ENCODE assay signal across 11 cellular contexts in the genomic region with DNA sequence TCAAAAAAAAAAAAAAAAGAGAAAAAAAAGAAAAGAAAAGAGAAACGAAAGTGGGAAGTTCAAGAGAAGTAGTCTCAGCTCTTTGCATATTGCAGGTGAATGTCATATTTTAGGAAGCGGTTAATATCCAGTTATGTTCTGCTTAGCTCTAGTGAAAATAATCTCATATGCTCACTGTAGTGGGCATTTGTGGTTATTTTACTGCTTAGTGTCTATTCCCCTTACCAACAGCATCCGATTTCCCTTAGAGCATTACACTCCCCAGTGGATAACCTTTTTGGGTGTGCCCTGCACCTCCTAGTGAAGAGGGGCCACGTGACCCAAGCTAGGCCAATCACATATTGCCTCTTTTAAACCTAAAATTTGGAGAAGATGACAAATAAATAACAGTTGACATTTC.
DNase-seq lines count a peak whose midpoint lies in the region; ATAC-seq and TF ChIP-seq lines count a peak whose summit lies in the region.
"Had no signal": no experiment of that assay in that cellular context is flagged by ENCODE, and none has a peak within 500 bp of the region (broad histone marks: within the 10 kb centered on the region; RNA-seq: fewer than 3 reads in every experiment).

No MANE protein-coding gene starts in this region.

- H3K36me3 ChIP-seq in tibial nerve, result no peaks in the 10 kb centered on the region
- H3K36me3 ChIP-seq: colonic mucosa, heart right ventricle had no signal

- DNase-seq in T-helper 17 cell (no peak), tibial nerve (ENCODE audit: low spot score in 2 of 2) (no peak), NCI-H146 treated with DMSO at 0.1 percent for 48 hours (lab: John Stamatoyannopoulos, UW; ENCODE audit: unreplicated experiment) (no peak), dermis blood vessel endothelial cell (no peak)
- no peak for DNase-seq in T-helper 2 cell treated with Interferon-gamma antibody and Interleukin-4, amounts not matched to agents 5 μg/mL and 100 μg/mL, for 36 hours (ENCODE audit: low spot score)
- DNase-seq: activated naive CD4-positive, alpha-beta T cell treated with Interleukin-2 at 50 U/mL for 16 hours; colonic mucosa; heart right ventricle had no signal

- no peaks in the 10 kb centered on the region for H3K4me1 ChIP-seq in tibial nerve
- H3K4me1 ChIP-seq: colonic mucosa, heart right ventricle had no signal

- WGBS in tibial nerve, 2 donors, result 85 to 87% methylated on average over 4 of the region's 4 CpGs

- peaks cover 2% of the 10 kb centered on the region for H3K36me3 Mint-ChIP-seq in T-helper 17 cell (ENCODE audit: low read depth)
- H3K36me3 Mint-ChIP-seq in T-helper 2 cell treated with Interferon-gamma antibody and Interleukin-4, amounts not matched to agents 5 μg/mL and 100 μg/mL, for 36 hours (ENCODE audit: low read depth), result no peaks in the 10 kb centered on the region

- no peak overlapping the region for H3K4me3 Mint-ChIP-seq in T-helper 17 cell
- no peak overlapping the region for H3K4me3 Mint-ChIP-seq in T-helper 2 cell treated with Interferon-gamma antibody and Interleukin-4, amounts not matched to agents 5 μg/mL and 100 μg/mL, for 36 hours

- TF ChIP-seq EP300 in tibial nerve (IDR thresholded peaks at IDR 0.05), result no peak

- ATAC-seq in GM18861 (IDR thresholded peaks at IDR 0.05; ENCODE audit: unreplicated experiment) (peak; percentile 82), GM21619 (IDR thresholded peaks at IDR 0.05; ENCODE audit: unreplicated experiment) (peak; percentile 85), HG03175 (IDR thresholded peaks at IDR 0.05; ENCODE audit: unreplicated experiment) (peak; percentile 88), T-helper 17 cell (peak; percentile 57)
- ATAC-seq: heart right ventricle had no signal

- H3K27ac ChIP-seq in tibial nerve, result no peak overlapping the region
- H3K27ac ChIP-seq: colonic mucosa, heart right ventricle had no signal

- no peak overlapping the region for H3K4me3 ChIP-seq in tibial nerve
- H3K4me3 ChIP-seq: colonic mucosa, heart right ventricle had no signal

- peaks cover 5% of the 10 kb centered on the region for H3K27me3 Mint-ChIP-seq in T-helper 17 cell
- peaks cover 12% of the 10 kb centered on the region for H3K27me3 Mint-ChIP-seq in T-helper 2 cell treated with Interferon-gamma antibody and Interleukin-4, amounts not matched to agents 5 μg/mL and 100 μg/mL, for 36 hours (ENCODE audit: low read depth)

- no peak for TF ChIP-seq POLR2A in tibial nerve (IDR thresholded peaks at IDR 0.05)

- peaks cover 2% of the 10 kb centered on the region for H3K4me1 Mint-ChIP-seq in T-helper 17 cell
- H3K4me1 Mint-ChIP-seq in T-helper 2 cell treated with Interferon-gamma antibody and Interleukin-4, amounts not matched to agents 5 μg/mL and 100 μg/mL, for 36 hours (ENCODE audit: low read depth), result no peaks in the 10 kb centered on the region

- no peaks in the 10 kb centered on the region for H3K9me3 ChIP-seq in T-helper 17 cell (ENCODE audit: control insufficient read depth, low read length, poor library complexity, severe bottlenecking)
- H3K9me3 ChIP-seq in tibial nerve, result peaks cover 0 to 16% (median 0%) of the 10 kb centered on the region in 4 donors
- H3K9me3 ChIP-seq: colonic mucosa had no signal

- TF ChIP-seq CTCF in tibial nerve (IDR thresholded peaks at IDR 0.05), result no peak

- H3K27ac Mint-ChIP-seq in T-helper 17 cell, result no peak overlapping the region
- H3K27ac Mint-ChIP-seq in T-helper 2 cell treated with Interferon-gamma antibody and Interleukin-4, amounts not matched to agents 5 μg/mL and 100 μg/mL, for 36 hours, result no peak overlapping the region

- no peaks in the 10 kb centered on the region for H3K27me3 ChIP-seq in tibial nerve
- H3K27me3 ChIP-seq: colonic mucosa, heart right ventricle had no signal

- no peaks in the 10 kb centered on the region for H3K9me3 Mint-ChIP-seq in T-helper 2 cell treated with Interferon-gamma antibody and Interleukin-4, amounts not matched to agents 5 μg/mL and 100 μg/mL, for 36 hours
